ENCODE assay signal across 1 cellular context in the genomic region with DNA sequence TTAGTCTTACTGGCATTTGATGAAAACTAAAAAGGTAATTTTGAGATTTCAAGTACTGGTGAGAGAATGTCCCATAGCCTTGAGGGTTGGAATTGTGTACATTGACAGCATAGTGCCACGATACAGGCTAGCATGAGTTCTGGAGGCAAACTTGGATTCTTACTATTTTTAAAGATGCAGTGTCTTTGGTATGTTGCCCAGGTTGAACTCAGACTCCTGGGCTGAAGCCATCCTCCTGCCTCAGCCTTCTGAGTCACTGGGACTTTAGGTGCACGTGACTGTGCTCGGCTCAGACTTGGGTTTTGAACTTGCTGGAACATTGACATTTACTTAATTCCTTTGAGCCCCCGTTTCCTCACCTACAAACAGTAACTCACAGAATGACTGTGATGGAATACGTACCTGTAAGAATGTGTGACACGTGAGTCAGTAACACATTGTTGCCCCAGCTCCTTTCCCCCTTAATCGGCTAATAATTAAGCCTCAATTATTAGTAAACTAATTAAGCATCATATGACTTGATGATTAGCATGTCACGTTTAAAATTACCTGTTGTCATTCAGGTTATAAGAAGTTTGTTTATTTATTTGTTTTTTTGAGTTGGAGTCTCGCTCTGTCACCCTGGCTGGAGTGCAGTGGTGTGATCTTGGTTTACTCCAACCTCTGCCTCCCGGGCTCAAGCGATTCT.
TF ChIP-seq lines count a peak whose summit lies in the region.

No MANE protein-coding gene starts in this region.

TF ChIP-seq in K562, 482 proteins besides CTCF, POLR2A, EP300 and RAD21 (continued from another document):
- TF ChIP-seq, protein P1, sequence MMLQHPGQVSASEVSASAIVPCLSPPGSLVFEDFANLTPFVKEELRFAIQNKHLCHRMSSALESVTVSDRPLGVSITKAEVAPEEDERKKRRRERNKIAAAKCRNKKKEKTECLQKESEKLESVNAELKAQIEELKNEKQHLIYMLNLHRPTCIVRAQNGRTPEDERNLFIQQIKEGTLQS (IDR thresholded peaks at IDR 0.05): no peak
- TF ChIP-seq, protein P1 (CRISPR knock-in tag; conservative IDR thresholded peaks at IDR 0.05): peak; percentile 72; the same call in 1 of the 2 replicates
- TF ChIP-seq ETV6 (IDR thresholded peaks at IDR 0.05; ENCODE audit: borderline replicate concordance in 1 of 2, low read depth in 2 of 2, low read length in 1 of 2) (no peak), ETV6 (CRISPR knock-in tag; IDR thresholded peaks at IDR 0.05; ENCODE audit: borderline replicate concordance) (peak; percentile 49; the same call in 1 of the 2 replicates), DACH1 (IDR thresholded peaks at IDR 0.05; ENCODE audit: partially characterized antibody) (peak; percentile 94), BHLHE40 (IDR thresholded peaks at IDR 0.05; ENCODE audit: low read length) (peak; percentile 82)
- TF ChIP-seq, protein P2, sequence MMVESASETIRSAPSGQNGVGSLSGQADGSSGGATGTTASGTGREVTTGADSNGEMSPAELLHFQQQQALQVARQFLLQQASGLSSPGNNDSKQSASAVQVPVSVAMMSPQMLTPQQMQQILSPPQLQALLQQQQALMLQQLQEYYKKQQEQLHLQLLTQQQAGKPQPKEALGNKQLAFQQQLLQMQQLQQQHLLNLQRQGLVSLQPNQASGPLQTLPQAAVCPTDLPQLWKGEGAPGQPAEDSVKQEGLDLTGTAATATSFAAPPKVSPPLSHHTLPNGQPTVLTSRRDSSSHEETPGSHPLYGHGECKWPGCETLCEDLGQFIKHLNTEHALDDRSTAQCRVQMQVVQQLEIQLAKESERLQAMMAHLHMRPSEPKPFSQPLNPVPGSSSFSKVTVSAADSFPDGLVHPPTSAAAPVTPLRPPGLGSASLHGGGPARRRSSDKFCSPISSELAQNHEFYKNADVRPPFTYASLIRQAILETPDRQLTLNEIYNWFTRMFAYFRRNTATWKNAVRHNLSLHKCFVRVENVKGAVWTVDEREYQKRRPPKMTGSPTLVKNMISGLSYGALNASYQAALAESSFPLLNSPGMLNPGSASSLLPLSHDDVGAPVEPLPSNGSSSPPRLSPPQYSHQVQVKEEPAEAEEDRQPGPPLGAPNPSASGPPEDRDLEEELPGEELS (CRISPR knock-in tag; IDR thresholded peaks at IDR 0.05; ENCODE audit: borderline replicate concordance): peak; percentile 35; the same call in 1 of the 2 replicates
- TF ChIP-seq, protein P3, sequence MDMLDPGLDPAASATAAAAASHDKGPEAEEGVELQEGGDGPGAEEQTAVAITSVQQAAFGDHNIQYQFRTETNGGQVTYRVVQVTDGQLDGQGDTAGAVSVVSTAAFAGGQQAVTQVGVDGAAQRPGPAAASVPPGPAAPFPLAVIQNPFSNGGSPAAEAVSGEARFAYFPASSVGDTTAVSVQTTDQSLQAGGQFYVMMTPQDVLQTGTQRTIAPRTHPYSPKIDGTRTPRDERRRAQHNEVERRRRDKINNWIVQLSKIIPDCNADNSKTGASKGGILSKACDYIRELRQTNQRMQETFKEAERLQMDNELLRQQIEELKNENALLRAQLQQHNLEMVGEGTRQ (CRISPR knock-in tag; IDR thresholded peaks at IDR 0.05): peak; percentile 41; the same call in 1 of the 2 replicates
- TF ChIP-seq, protein P4, sequence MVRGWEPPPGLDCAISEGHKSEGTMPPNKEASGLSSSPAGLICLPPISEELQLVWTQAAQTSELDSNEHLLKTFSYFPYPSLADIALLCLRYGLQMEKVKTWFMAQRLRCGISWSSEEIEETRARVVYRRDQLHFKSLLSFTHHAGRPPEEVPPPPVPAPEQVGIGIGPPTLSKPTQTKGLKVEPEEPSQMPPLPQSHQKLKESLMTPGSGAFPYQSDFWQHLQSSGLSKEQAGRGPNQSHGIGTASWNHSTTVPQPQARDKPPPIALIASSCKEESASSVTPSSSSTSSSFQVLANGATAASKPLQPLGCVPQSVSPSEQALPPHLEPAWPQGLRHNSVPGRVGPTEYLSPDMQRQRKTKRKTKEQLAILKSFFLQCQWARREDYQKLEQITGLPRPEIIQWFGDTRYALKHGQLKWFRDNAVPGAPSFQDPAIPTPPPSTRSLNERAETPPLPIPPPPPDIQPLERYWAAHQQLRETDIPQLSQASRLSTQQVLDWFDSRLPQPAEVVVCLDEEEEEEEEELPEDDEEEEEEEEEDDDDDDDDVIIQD (CRISPR knock-in tag; IDR thresholded peaks at IDR 0.05): no peak
TF ChIP-seq in K562: peak in this region for 12.
